Comparison of ENCODE assay signal across 22 cellular contexts in the genomic region with DNA sequence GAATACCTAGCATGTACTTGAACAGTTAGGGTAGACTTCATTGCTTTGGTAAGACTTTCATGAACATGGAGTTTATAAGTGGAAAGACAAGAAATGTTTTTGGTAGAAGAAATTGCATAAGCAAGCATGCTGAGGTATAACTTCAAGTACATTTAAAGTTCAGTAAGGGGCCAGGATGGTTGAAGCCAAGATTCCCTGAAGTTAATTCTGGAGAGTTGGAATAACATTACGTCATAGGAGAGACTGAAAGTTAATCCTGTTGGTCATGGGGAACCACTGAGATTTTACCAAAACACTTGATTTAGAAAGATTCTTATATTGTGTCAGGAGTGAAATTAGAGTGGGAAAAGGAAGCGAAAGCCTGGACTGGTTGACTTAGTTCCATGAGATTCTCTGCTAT.
DNase-seq lines count a peak whose midpoint lies in the region; ATAC-seq, FAIRE-seq and TF ChIP-seq lines count a peak whose summit lies in the region.
"Had no signal": no experiment of that assay in that cellular context is flagged by ENCODE, and none has a peak within 500 bp of the region (broad histone marks: within the 10 kb centered on the region; RNA-seq: fewer than 3 reads in every experiment).

No MANE protein-coding gene starts in this region.

- no peak overlapping the region for H2AK5ac ChIP-seq in IMR-90 (ENCODE audit: low read depth, low read length)

- H3K4me1 Mint-ChIP-seq in astrocyte (ENCODE audit: low read depth, unreplicated experiment): no peaks in the 10 kb centered on the region
- no peaks in the 10 kb centered on the region for H3K4me1 Mint-ChIP-seq in stimulated activated memory B cell treated with anti-CD40 and anti-IgM and Interleukin-4, amounts not matched to agents 10 μg/mL and 1 μg/mL and 100 μg/mL, for 72 hours
- H3K4me1 Mint-ChIP-seq: CD4-positive, alpha-beta memory T cell had no signal

- no peaks in the 10 kb centered on the region for H3K79me1 ChIP-seq in IMR-90 (ENCODE audit: low read depth in 1 of 2, low read length in 2 of 2)

- no peak for FAIRE-seq in astrocyte (lab: Jason Lieb, UNC)
- FAIRE-seq: A204.1, GM12892, H54 had no signal

- H3K9me3 Mint-ChIP-seq in astrocyte (ENCODE audit: unreplicated experiment): no peaks in the 10 kb centered on the region
- H3K9me3 Mint-ChIP-seq in stimulated activated memory B cell treated with anti-CD40 and anti-IgM and Interleukin-4, amounts not matched to agents 10 μg/mL and 1 μg/mL and 100 μg/mL, for 72 hours: no peaks in the 10 kb centered on the region
- H3K9me3 Mint-ChIP-seq: CD14-positive monocyte, HFFc6 had no signal

- H3K9me3 ChIP-seq in IMR-90 (ENCODE audit: control insufficient read depth, insufficient read depth, low read length) (no peaks in the 10 kb centered on the region), astrocyte (ENCODE audit: insufficient read depth, low read depth, low read length) (no peaks in the 10 kb centered on the region)

- H3K4me1 ChIP-seq in IMR-90 (ENCODE audit: control insufficient read depth, insufficient read depth, low read length) (no peaks in the 10 kb centered on the region), astrocyte (ENCODE audit: insufficient read depth, low read length) (no peaks in the 10 kb centered on the region)

- H3K4ac ChIP-seq in IMR-90 (ENCODE audit: low read depth, low read length): no peak overlapping the region

- H3K18ac ChIP-seq in IMR-90 (ENCODE audit: low read depth, low read length): no peak overlapping the region

- no peak overlapping the region for H3K56ac ChIP-seq in IMR-90 (ENCODE audit: extremely low read depth, insufficient read depth, low read length)

- CTCF ChIA-PET in IMR-90 (lab: Yijun Ruan, JAX): no interaction called here

- in situ Hi-C loops in IMR-90 (cut with MboI; ENCODE audit: low sequenced_read_pairs): no loop called here

- no peaks in the 10 kb centered on the region for H3K9me1 ChIP-seq in IMR-90 (ENCODE audit: insufficient read depth, low read length)

- intact Hi-C loops in IMR-90 (cut with micrococcal nuclease): no loop called here

- H3K36me3 ChIP-seq in IMR-90 (ENCODE audit: control insufficient read depth, insufficient read depth, low read length) (no peaks in the 10 kb centered on the region), astrocyte (ENCODE audit: insufficient read depth, low read length) (no peaks in the 10 kb centered on the region)

- TF ChIP-seq CTCF in IMR-90 (conservative IDR thresholded peaks at IDR 0.05; ENCODE audit: low read depth, low read length) (no peak), astrocyte (IDR thresholded peaks at IDR 0.05; ENCODE audit: insufficient read depth, low read depth, low read length) (no peak)

- ATAC-seq in IMR-90 (ENCODE audit: low read depth) (no peak), GM21723 (IDR thresholded peaks at IDR 0.05; ENCODE audit: unreplicated experiment) (no peak)
- ATAC-seq in stimulated activated memory B cell treated with anti-CD40 and anti-IgM and Interleukin-4, amounts not matched to agents 10 μg/mL and 1 μg/mL and 100 μg/mL, for 72 hours: no peak

- H2BK5ac ChIP-seq in IMR-90 (ENCODE audit: low read depth, low read length, poor library complexity, severe bottlenecking): no peak overlapping the region

- no peaks in the 10 kb centered on the region for H3K36me3 Mint-ChIP-seq in astrocyte (ENCODE audit: low read depth, unreplicated experiment)
- H3K36me3 Mint-ChIP-seq in stimulated activated memory B cell treated with anti-CD40 and anti-IgM and Interleukin-4, amounts not matched to agents 10 μg/mL and 1 μg/mL and 100 μg/mL, for 72 hours: no peaks in the 10 kb centered on the region
- H3K36me3 Mint-ChIP-seq: CD14-positive monocyte; CD4-positive, alpha-beta memory T cell; IgD-negative memory B cell had no signal

- WGBS in IMR-90 (ENCODE audit: extremely low coverage in 2 of 2, insufficient read length in 1 of 2), 2 experiments: no CpG with 5 or more reads among the region's 2 CpGs

- no peak overlapping the region for H2AFZ ChIP-seq in IMR-90 (replicated peaks; ENCODE audit: low read length, poor library complexity)
- H2AFZ ChIP-seq in astrocyte (ENCODE audit: low read depth, low read length): no peak overlapping the region
- H2AFZ ChIP-seq: GM23248 had no signal

- DNase-seq in IMR-90: peak; percentile 15
- DNase-seq in astrocyte (ENCODE audit: low read depth): peak; percentile 10
- DNase-seq in fibroblast of peridontal ligament (ENCODE audit: extremely low read depth): peak; percentile 48
- DNase-seq in NCI-H2029 treated with DMSO at 0.1 percent for 48 hours (lab: John Stamatoyannopoulos, UW): no peak
- DNase-seq in stimulated activated naive CD4-positive, alpha-beta T cell treated with Interleukin-2 at 50 U/mL for 16 hours (lab: John Stamatoyannopoulos, UW): no peak
- DNase-seq: ACHN; CD4-positive, alpha-beta memory T cell; DMS153; DMS79; GDM1; GM23248; HCEC 1CT; HFFc6; KBM-7 had no signal

- no peak overlapping the region for H4K5ac ChIP-seq in IMR-90 (ENCODE audit: low read depth, low read length)

- H4K20me1 ChIP-seq in IMR-90 (ENCODE audit: insufficient read depth, low read length) (no peaks in the 10 kb centered on the region), astrocyte (ENCODE audit: insufficient read depth, low read length) (no peaks in the 10 kb centered on the region)

- no peak for TF ChIP-seq POLR2A in IMR-90 (IDR thresholded peaks at IDR 0.05; ENCODE audit: low read depth, low read length)

- H3K4me3 Mint-ChIP-seq in astrocyte (ENCODE audit: unreplicated experiment): no peak overlapping the region
- H3K4me3 Mint-ChIP-seq in stimulated activated memory B cell treated with anti-CD40 and anti-IgM and Interleukin-4, amounts not matched to agents 10 μg/mL and 1 μg/mL and 100 μg/mL, for 72 hours: no peak overlapping the region
- H3K4me3 Mint-ChIP-seq: CD14-positive monocyte; CD4-positive, alpha-beta memory T cell; HFFc6; IgD-negative memory B cell had no signal

- no TSS peak for BruUV-seq in IMR-90 (replicated peaks; lab: Mats Ljungman, UMichigan)

- no peak overlapping the region for H3K14ac ChIP-seq in IMR-90 (replicated peaks; ENCODE audit: low read depth, low read length)

- H3K79me2 ChIP-seq in astrocyte (ENCODE audit: insufficient read depth, low read length): no peaks in the 10 kb centered on the region

- no peak overlapping the region for H2AK9ac ChIP-seq in IMR-90 (replicated peaks; ENCODE audit: low read depth, low read length, poor library complexity)

- no peak overlapping the region for H3K9ac ChIP-seq in IMR-90 (ENCODE audit: low read depth, low read length)
- no peak overlapping the region for H3K9ac ChIP-seq in astrocyte (ENCODE audit: low read length)
- H3K9ac ChIP-seq: GM23248 had no signal

- no peak overlapping the region for H3K27ac Mint-ChIP-seq in astrocyte (ENCODE audit: unreplicated experiment)
- H3K27ac Mint-ChIP-seq in stimulated activated memory B cell treated with anti-CD40 and anti-IgM and Interleukin-4, amounts not matched to agents 10 μg/mL and 1 μg/mL and 100 μg/mL, for 72 hours: no peak overlapping the region
- H3K27ac Mint-ChIP-seq: CD14-positive monocyte; CD4-positive, alpha-beta memory T cell; HFFc6; IgD-negative memory B cell had no signal

- no peak overlapping the region for H2BK15ac ChIP-seq in IMR-90 (ENCODE audit: low read depth, low read length)

- dilution Hi-C loops in IMR-90 (cut with HindIII; ENCODE audit: low sequenced_read_pairs, unreplicated experiment): no loop called here

- no peak overlapping the region for H3K27ac ChIP-seq in IMR-90 (ENCODE audit: insufficient read depth, low read length)
- H3K27ac ChIP-seq in astrocyte (ENCODE audit: low read depth, low read length): no peak overlapping the region
- H3K27ac ChIP-seq: GM23248, HL-60 had no signal

- H4K8ac ChIP-seq in IMR-90 (ENCODE audit: low read depth in 2 of 2, low read length in 2 of 2): no peak overlapping the region

- no peak overlapping the region for H2BK120ac ChIP-seq in IMR-90 (ENCODE audit: low read depth, low read length)

- H4K91ac ChIP-seq in IMR-90 (ENCODE audit: insufficient read depth, low read depth, low read length): no peak overlapping the region

- POLR2A ChIA-PET in IMR-90 (lab: Charles Lee; ENCODE audit: unreplicated experiment): no interaction called here

- no peaks in the 10 kb centered on the region for H3K27me3 Mint-ChIP-seq in astrocyte (ENCODE audit: low read depth, unreplicated experiment)
- H3K27me3 Mint-ChIP-seq in stimulated activated memory B cell treated with anti-CD40 and anti-IgM and Interleukin-4, amounts not matched to agents 10 μg/mL and 1 μg/mL and 100 μg/mL, for 72 hours: no peaks in the 10 kb centered on the region
- H3K27me3 Mint-ChIP-seq: CD4-positive, alpha-beta memory T cell; IgD-negative memory B cell had no signal

- H3K4me3 ChIP-seq in IMR-90 (ENCODE audit: insufficient read depth, low read depth, low read length): no peak overlapping the region
- no peak overlapping the region for H3K4me3 ChIP-seq in astrocyte (ENCODE audit: insufficient read depth, low read depth, low read length)
- H3K4me3 ChIP-seq: GM23248 had no signal

- H3K4me2 ChIP-seq in IMR-90 (ENCODE audit: low read depth, low read length) (no peak overlapping the region), astrocyte (ENCODE audit: low read length) (no peak overlapping the region)

- no peak overlapping the region for H2BK20ac ChIP-seq in IMR-90 (ENCODE audit: low read depth, low read length)

- no peak overlapping the region for H3K23ac ChIP-seq in IMR-90 (ENCODE audit: low read depth, low read length)

- no peak for TF ChIP-seq RAD21 in IMR-90 (IDR thresholded peaks at IDR 0.05; ENCODE audit: low read length)

- H3K27me3 ChIP-seq in IMR-90 (ENCODE audit: control insufficient read depth, insufficient read depth, low read length): no peaks in the 10 kb centered on the region
- H3K27me3 ChIP-seq in astrocyte (ENCODE audit: insufficient read depth, low read length): no peaks in the 10 kb centered on the region

TF ChIP-seq in IMR-90, 13 proteins besides CTCF, POLR2A, EP300 and RAD21 (continues in another document):
- TF ChIP-seq, protein P1, sequence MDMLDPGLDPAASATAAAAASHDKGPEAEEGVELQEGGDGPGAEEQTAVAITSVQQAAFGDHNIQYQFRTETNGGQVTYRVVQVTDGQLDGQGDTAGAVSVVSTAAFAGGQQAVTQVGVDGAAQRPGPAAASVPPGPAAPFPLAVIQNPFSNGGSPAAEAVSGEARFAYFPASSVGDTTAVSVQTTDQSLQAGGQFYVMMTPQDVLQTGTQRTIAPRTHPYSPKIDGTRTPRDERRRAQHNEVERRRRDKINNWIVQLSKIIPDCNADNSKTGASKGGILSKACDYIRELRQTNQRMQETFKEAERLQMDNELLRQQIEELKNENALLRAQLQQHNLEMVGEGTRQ (IDR thresholded peaks at IDR 0.05; ENCODE audit: low read depth, low read length): no peak
- TF ChIP-seq, protein P2, sequence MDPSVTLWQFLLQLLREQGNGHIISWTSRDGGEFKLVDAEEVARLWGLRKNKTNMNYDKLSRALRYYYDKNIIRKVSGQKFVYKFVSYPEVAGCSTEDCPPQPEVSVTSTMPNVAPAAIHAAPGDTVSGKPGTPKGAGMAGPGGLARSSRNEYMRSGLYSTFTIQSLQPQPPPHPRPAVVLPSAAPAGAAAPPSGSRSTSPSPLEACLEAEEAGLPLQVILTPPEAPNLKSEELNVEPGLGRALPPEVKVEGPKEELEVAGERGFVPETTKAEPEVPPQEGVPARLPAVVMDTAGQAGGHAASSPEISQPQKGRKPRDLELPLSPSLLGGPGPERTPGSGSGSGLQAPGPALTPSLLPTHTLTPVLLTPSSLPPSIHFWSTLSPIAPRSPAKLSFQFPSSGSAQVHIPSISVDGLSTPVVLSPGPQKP (IDR thresholded peaks at IDR 0.05; ENCODE audit: borderline replicate concordance, low read depth, low read length): no peak

Comparison
In these comparisons a context has a peak if more than half of its experiments do, and no peak if none do; other contexts are left out.
1. DNase-seq: peak in IMR-90 (single experiment), astrocyte (single experiment) and fibroblast of peridontal ligament (single experiment); none in NCI-H2029 treated with DMSO at 0.1 percent for 48 hours (single experiment) and stimulated activated naive CD4-positive, alpha-beta T cell treated with Interleukin-2 at 50 U/mL for 16 hours (single experiment).